Comparison of ENCODE assay signal across 1 cellular context in the genomic region with DNA sequence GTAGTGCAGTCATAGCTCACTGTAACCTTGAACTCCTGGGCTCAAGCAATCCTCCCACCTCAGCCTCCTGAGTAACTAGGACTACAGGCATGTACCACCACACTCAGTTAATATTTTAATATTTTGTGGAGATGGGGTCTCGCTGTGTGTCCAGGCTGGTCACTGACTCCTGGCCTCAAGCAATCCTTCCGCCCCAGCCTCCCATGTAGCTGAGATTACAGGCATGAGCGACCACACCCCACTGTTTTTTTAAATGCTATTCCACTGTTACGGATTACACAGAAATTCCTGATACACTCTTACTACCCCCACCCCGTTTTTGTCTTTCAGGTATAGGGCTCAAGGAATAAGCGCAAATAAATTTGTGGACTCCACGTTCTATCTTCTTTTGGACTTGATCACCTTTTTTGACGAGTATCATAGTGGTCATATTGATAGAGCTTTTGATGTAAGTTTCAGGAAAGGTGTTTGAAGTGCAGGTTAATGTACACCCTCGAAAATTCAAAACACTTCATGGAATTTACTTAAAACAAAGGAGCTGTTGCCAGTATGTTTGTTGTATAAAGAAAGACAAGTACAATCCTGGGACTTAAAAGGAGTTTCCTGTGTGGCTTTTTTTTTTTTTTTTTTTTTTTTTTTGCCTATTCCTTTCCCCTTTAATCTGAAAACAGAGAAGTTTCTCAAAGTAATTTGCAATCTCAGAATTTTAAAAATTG.
TF ChIP-seq lines count a peak whose summit lies in the region.

No MANE protein-coding gene starts in this region.

TF ChIP-seq in HepG2, 621 proteins besides CTCF, POLR2A, EP300 and RAD21 (continued from another document and continues in another):
- TF ChIP-seq ZGPAT (CRISPR knock-in tag; IDR thresholded peaks at IDR 0.05) (peak; percentile 14; the same call in 1 of the 2 replicates), ZNF652 (CRISPR knock-in tag; IDR thresholded peaks at IDR 0.05; ENCODE audit: borderline replicate concordance, low read depth) (no peak), FOXK1 (CRISPR knock-in tag; IDR thresholded peaks at IDR 0.05; ENCODE audit: borderline replicate concordance, low read depth) (no peak), HMGA1 (CRISPR knock-in tag; conservative IDR thresholded peaks at IDR 0.05) (no peak), SOX5 (CRISPR knock-in tag; IDR thresholded peaks at IDR 0.05; ENCODE audit: borderline replicate concordance) (peak; percentile 94), ZNF280D (CRISPR knock-in tag; IDR thresholded peaks at IDR 0.05) (0 out of 2 replicates have a peak, but pooled peaks have one; percentile 42), POGK (CRISPR knock-in tag; conservative IDR thresholded peaks at IDR 0.05) (no peak), ZNF552 (CRISPR knock-in tag; IDR thresholded peaks at IDR 0.05; ENCODE audit: borderline replicate concordance) (no peak), ZNF788 (CRISPR knock-in tag; IDR thresholded peaks at IDR 0.05; ENCODE audit: borderline replicate concordance) (peak; percentile 56; the same call in 1 of the 2 replicates), TCF7 (IDR thresholded peaks at IDR 0.05; ENCODE audit: low read depth) (peak; percentile 87), ZNF577 (CRISPR knock-in tag; IDR thresholded peaks at IDR 0.05; ENCODE audit: borderline replicate concordance, low read depth) (no peak), ZKSCAN8 (CRISPR knock-in tag; IDR thresholded peaks at IDR 0.05; ENCODE audit: borderline replicate concordance) (0 out of 2 replicates have a peak, but pooled peaks have one; percentile 19), TBX2 (CRISPR knock-in tag; IDR thresholded peaks at IDR 0.05; ENCODE audit: borderline replicate concordance) (no peak), GZF1 (CRISPR knock-in tag; IDR thresholded peaks at IDR 0.05) (no peak), KDM4B (CRISPR knock-in tag; IDR thresholded peaks at IDR 0.05) (no peak), CENPT (CRISPR knock-in tag; IDR thresholded peaks at IDR 0.05; ENCODE audit: low read depth) (no peak), SNAI1 (CRISPR knock-in tag; IDR thresholded peaks at IDR 0.05; ENCODE audit: borderline replicate concordance) (no peak), ZNF33A (CRISPR knock-in tag; IDR thresholded peaks at IDR 0.05; ENCODE audit: borderline replicate concordance) (peak; percentile 27; the same call in 1 of the 2 replicates), MIER2 (CRISPR knock-in tag; IDR thresholded peaks at IDR 0.05) (no peak), CHD4 (IDR thresholded peaks at IDR 0.05; ENCODE audit: borderline replicate concordance, low read length) (peak; percentile 75; the same call in 1 of the 2 replicates), ZNF468 (CRISPR knock-in tag; IDR thresholded peaks at IDR 0.05) (no peak), BORCS8-MEF2B (CRISPR knock-in tag; IDR thresholded peaks at IDR 0.05) (no peak), XBP1 (CRISPR knock-in tag; IDR thresholded peaks at IDR 0.05) (no peak), ZNF263 (CRISPR knock-in tag; IDR thresholded peaks at IDR 0.05) (no peak), JUN (CRISPR knock-in tag; IDR thresholded peaks at IDR 0.05) (no peak), KDM6A (CRISPR knock-in tag; IDR thresholded peaks at IDR 0.05; ENCODE audit: low read depth) (no peak), MED1 (CRISPR knock-in tag; IDR thresholded peaks at IDR 0.05) (peak; percentile 68; the same call in 1 of the 2 replicates), CBFB (CRISPR knock-in tag; IDR thresholded peaks at IDR 0.05) (no peak), ZBTB37 (CRISPR knock-in tag; IDR thresholded peaks at IDR 0.05) (no peak), KDM1A (CRISPR knock-in tag; IDR thresholded peaks at IDR 0.05) (no peak; the same call in 1 of the 2 replicates), ZNF24 (IDR thresholded peaks at IDR 0.05) (no peak), SSRP1 (CRISPR knock-in tag; IDR thresholded peaks at IDR 0.05) (no peak), ATRX (CRISPR knock-in tag; IDR thresholded peaks at IDR 0.05; ENCODE audit: borderline replicate concordance) (no peak), MAZ (IDR thresholded peaks at IDR 0.05; ENCODE audit: borderline replicate concordance, low read depth, low read length) (no peak), MAZ (CRISPR knock-in tag; IDR thresholded peaks at IDR 0.05; ENCODE audit: low read depth) (no peak), IRF2 (CRISPR knock-in tag; IDR thresholded peaks at IDR 0.05) (0 out of 2 replicates have a peak, but pooled peaks have one; percentile 16), ZNF547 (CRISPR knock-in tag; IDR thresholded peaks at IDR 0.05) (no peak), MNT (IDR thresholded peaks at IDR 0.05) (no peak), ZNF501 (CRISPR knock-in tag; IDR thresholded peaks at IDR 0.05) (peak; percentile 53; the same call in 1 of the 2 replicates), BCL6 (CRISPR knock-in tag; IDR thresholded peaks at IDR 0.05) (peak; percentile 67), TBX3 (IDR thresholded peaks at IDR 0.05; ENCODE audit: borderline replicate concordance) (peak; percentile 41; the same call in 1 of the 2 replicates), HNF4A (CRISPR knock-in tag; IDR thresholded peaks at IDR 0.05) (0 out of 2 replicates have a peak, but pooled peaks have one; percentile 7), MEF2D (CRISPR knock-in tag; IDR thresholded peaks at IDR 0.05) (no peak), CENPX (CRISPR knock-in tag; IDR thresholded peaks at IDR 0.05) (no peak), DNMT1 (CRISPR knock-in tag; IDR thresholded peaks at IDR 0.05) (no peak), FOXC1 (CRISPR knock-in tag; IDR thresholded peaks at IDR 0.05; ENCODE audit: borderline replicate concordance) (no peak), TBL1XR1 (IDR thresholded peaks at IDR 0.05; ENCODE audit: borderline replicate concordance, low read length, partially characterized antibody) (no peak), SOX6 (IDR thresholded peaks at IDR 0.05) (no peak), SOX6 (CRISPR knock-in tag; IDR thresholded peaks at IDR 0.05) (peak; percentile 86)
- TF ChIP-seq, protein P1, sequence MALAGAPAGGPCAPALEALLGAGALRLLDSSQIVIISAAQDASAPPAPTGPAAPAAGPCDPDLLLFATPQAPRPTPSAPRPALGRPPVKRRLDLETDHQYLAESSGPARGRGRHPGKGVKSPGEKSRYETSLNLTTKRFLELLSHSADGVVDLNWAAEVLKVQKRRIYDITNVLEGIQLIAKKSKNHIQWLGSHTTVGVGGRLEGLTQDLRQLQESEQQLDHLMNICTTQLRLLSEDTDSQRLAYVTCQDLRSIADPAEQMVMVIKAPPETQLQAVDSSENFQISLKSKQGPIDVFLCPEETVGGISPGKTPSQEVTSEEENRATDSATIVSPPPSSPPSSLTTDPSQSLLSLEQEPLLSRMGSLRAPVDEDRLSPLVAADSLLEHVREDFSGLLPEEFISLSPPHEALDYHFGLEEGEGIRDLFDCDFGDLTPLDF (CRISPR knock-in tag; IDR thresholded peaks at IDR 0.05), result no peak
- TF ChIP-seq, protein P2, sequence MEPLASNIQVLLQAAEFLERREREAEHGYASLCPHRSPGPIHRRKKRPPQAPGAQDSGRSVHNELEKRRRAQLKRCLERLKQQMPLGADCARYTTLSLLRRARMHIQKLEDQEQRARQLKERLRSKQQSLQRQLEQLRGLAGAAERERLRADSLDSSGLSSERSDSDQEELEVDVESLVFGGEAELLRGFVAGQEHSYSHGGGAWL (CRISPR knock-in tag; IDR thresholded peaks at IDR 0.05), result no peak
- TF ChIP-seq, protein P3, sequence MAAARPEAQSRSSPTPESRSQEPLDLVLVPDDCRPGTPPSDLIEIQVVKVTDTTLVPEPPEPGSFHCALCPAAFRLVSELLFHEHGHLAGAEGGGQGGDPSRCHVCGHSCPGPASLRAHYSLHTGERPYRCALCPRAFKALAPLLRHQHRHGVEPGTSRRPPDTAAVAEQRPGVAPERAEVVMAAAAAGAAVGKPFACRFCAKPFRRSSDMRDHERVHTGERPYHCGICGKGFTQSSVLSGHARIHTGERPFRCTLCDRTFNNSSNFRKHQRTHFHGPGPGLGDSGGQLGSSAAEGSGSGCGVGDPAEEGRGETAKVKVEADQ (CRISPR knock-in tag; IDR thresholded peaks at IDR 0.05; ENCODE audit: borderline replicate concordance), result 0 out of 2 replicates have a peak, but pooled peaks have one; percentile 24
- TF ChIP-seq, protein P4, sequence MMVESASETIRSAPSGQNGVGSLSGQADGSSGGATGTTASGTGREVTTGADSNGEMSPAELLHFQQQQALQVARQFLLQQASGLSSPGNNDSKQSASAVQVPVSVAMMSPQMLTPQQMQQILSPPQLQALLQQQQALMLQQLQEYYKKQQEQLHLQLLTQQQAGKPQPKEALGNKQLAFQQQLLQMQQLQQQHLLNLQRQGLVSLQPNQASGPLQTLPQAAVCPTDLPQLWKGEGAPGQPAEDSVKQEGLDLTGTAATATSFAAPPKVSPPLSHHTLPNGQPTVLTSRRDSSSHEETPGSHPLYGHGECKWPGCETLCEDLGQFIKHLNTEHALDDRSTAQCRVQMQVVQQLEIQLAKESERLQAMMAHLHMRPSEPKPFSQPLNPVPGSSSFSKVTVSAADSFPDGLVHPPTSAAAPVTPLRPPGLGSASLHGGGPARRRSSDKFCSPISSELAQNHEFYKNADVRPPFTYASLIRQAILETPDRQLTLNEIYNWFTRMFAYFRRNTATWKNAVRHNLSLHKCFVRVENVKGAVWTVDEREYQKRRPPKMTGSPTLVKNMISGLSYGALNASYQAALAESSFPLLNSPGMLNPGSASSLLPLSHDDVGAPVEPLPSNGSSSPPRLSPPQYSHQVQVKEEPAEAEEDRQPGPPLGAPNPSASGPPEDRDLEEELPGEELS (CRISPR knock-in tag; IDR thresholded peaks at IDR 0.05), result peak; percentile 27; the same call in 1 of the 2 replicates
- TF ChIP-seq, protein P5, sequence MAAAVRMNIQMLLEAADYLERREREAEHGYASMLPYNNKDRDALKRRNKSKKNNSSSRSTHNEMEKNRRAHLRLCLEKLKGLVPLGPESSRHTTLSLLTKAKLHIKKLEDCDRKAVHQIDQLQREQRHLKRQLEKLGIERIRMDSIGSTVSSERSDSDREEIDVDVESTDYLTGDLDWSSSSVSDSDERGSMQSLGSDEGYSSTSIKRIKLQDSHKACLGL (CRISPR knock-in tag; IDR thresholded peaks at IDR 0.05), result no peak
